ENCODE assay signal across 17 cellular contexts in genomic region chr1:55670331-55671082, GRCh38.
A peak's percentile ranks its signal among the peaks of the same experiment; 100 is the strongest.
DNase-seq lines count a peak whose midpoint lies in the region; ATAC-seq and TF ChIP-seq lines count a peak whose summit lies in the region.
"Had no signal": no experiment of that assay in that cellular context is flagged by ENCODE, and none has a peak within 500 bp of the region (broad histone marks: within the 10 kb centered on the region; RNA-seq: fewer than 3 reads in every experiment).

No MANE protein-coding gene starts in this region.

- ATAC-seq in upper lobe of left lung (ENCODE audit: low FRiP score in 2 of 2) = no peak
- ATAC-seq in GM18505 (IDR thresholded peaks at IDR 0.05; ENCODE audit: unreplicated experiment) = no peak
- ATAC-seq: A549; foreskin keratinocyte; naive thymus-derived CD4-positive, alpha-beta T cell had no signal

- TF ChIP-seq CTCF in fibroblast of mammary gland (conservative IDR thresholded peaks at IDR 0.05; ENCODE audit: control insufficient read depth, insufficient read depth, low read depth, low read length) (no peak), nephron progenitor cell (IDR thresholded peaks at IDR 0.05) (no peak), upper lobe of left lung (IDR thresholded peaks at IDR 0.05) (no peak)

- H3K4me1 ChIP-seq in upper lobe of left lung = no peaks in the 10 kb centered on the region
- H3K4me1 ChIP-seq: foreskin keratinocyte had no signal

- no peak for TF ChIP-seq EP300 in upper lobe of left lung (IDR thresholded peaks at IDR 0.05)

- no peaks in the 10 kb centered on the region for H3K27me3 ChIP-seq in upper lobe of left lung
- H3K27me3 ChIP-seq: foreskin keratinocyte had no signal

- H3K4me3 ChIP-seq in fibroblast of mammary gland (ENCODE audit: control insufficient read depth, low read depth, low read length) (no peak overlapping the region), upper lobe of left lung (no peak overlapping the region)
- H3K4me3 ChIP-seq: A549 had no signal

- H3K9me3 ChIP-seq in upper lobe of left lung = no peaks in the 10 kb centered on the region
- H3K9me3 ChIP-seq: A549 had no signal

- H3K4me3 Mint-ChIP-seq in nephron progenitor cell = no peak overlapping the region
- H3K4me3 Mint-ChIP-seq: activated naive CD8-positive, alpha-beta T cell treated with anti-CD3 and anti-CD28 coated beads, Interleukin-2, amount 10 ng/mL, durations not matched to agents 7 days and 5 days; dendritic cell treated with granulocyte-macrophage colony-stimulating factor and Interleukin-4, amounts not matched to agents 40 ng/mL and 50 ng/mL, for 4 days; naive thymus-derived CD4-positive, alpha-beta T cell had no signal

- DNase-seq in NCI-H82 (lab: John Stamatoyannopoulos, UW) = peak; percentile 12
- no peak for DNase-seq in NCI-H82 treated with DMSO at 0.1 percent for 48 hours (lab: John Stamatoyannopoulos, UW; ENCODE audit: unreplicated experiment)
- peak; percentile 20 for DNase-seq in fibroblast of mammary gland (ENCODE audit: low read depth)
- peak; percentile 8 for DNase-seq in nephron progenitor cell
- no peak for DNase-seq in upper lobe of left lung
- no peak for DNase-seq in COLO829 (ENCODE audit: low spot score)
- DNase-seq in AG08396 (ENCODE audit: low spot score) = no peak
- DNase-seq: activated CD4-positive, CD25-positive, alpha-beta regulatory T cell treated with anti-CD3 and anti-CD28 coated beads, Interleukin-2, amount 50 U/mL, for 72 hours; activated naive CD8-positive, alpha-beta T cell treated with anti-CD3 and anti-CD28 coated beads, Interleukin-2, amount 10 ng/mL, durations not matched to agents 7 days and 5 days; DMS53; foreskin keratinocyte; islet precursor cell; naive thymus-derived CD4-positive, alpha-beta T cell had no signal

- peak overlapping the region in 3 of 4 donors; percentile 34 to 46 (median 35) for H3K27ac ChIP-seq in upper lobe of left lung
- H3K27ac ChIP-seq: foreskin keratinocyte, KMS-11 had no signal

- peaks cover 47% of the 10 kb centered on the region for H3K4me1 Mint-ChIP-seq in nephron progenitor cell
- H3K4me1 Mint-ChIP-seq: activated naive CD8-positive, alpha-beta T cell treated with anti-CD3 and anti-CD28 coated beads, Interleukin-2, amount 10 ng/mL, durations not matched to agents 7 days and 5 days; naive thymus-derived CD4-positive, alpha-beta T cell had no signal

- H3K9me3 Mint-ChIP-seq in nephron progenitor cell = no peaks in the 10 kb centered on the region
- H3K9me3 Mint-ChIP-seq: activated naive CD8-positive, alpha-beta T cell treated with anti-CD3 and anti-CD28 coated beads, Interleukin-2, amount 10 ng/mL, durations not matched to agents 7 days and 5 days; dendritic cell treated with granulocyte-macrophage colony-stimulating factor and Interleukin-4, amounts not matched to agents 40 ng/mL and 50 ng/mL, for 4 days had no signal

- peaks cover 5% of the 10 kb centered on the region for H3K27me3 Mint-ChIP-seq in nephron progenitor cell (ENCODE audit: low read depth, poor library complexity)
- H3K27me3 Mint-ChIP-seq: activated naive CD8-positive, alpha-beta T cell treated with anti-CD3 and anti-CD28 coated beads, Interleukin-2, amount 10 ng/mL, durations not matched to agents 7 days and 5 days; dendritic cell treated with granulocyte-macrophage colony-stimulating factor and Interleukin-4, amounts not matched to agents 40 ng/mL and 50 ng/mL, for 4 days had no signal

- no peaks in the 10 kb centered on the region for H3K36me3 Mint-ChIP-seq in nephron progenitor cell (ENCODE audit: low read depth)
- H3K36me3 Mint-ChIP-seq: activated naive CD8-positive, alpha-beta T cell treated with anti-CD3 and anti-CD28 coated beads, Interleukin-2, amount 10 ng/mL, durations not matched to agents 7 days and 5 days; naive thymus-derived CD4-positive, alpha-beta T cell had no signal

- WGBS in upper lobe of left lung, 2 donors = 62 to 74% methylated on average over 5 of the region's 5 CpGs

- TF ChIP-seq POLR2A in upper lobe of left lung (IDR thresholded peaks at IDR 0.05) (no peak), GM18505 (IDR thresholded peaks at IDR 0.05; ENCODE audit: borderline replicate concordance, extremely low read depth, insufficient read depth, insufficient read length) (no peak)

- no peak overlapping the region for H3K27ac Mint-ChIP-seq in nephron progenitor cell
- H3K27ac Mint-ChIP-seq: activated naive CD8-positive, alpha-beta T cell treated with anti-CD3 and anti-CD28 coated beads, Interleukin-2, amount 10 ng/mL, durations not matched to agents 7 days and 5 days; dendritic cell treated with granulocyte-macrophage colony-stimulating factor and Interleukin-4, amounts not matched to agents 40 ng/mL and 50 ng/mL, for 4 days; naive thymus-derived CD4-positive, alpha-beta T cell had no signal

- no peaks in the 10 kb centered on the region for H3K36me3 ChIP-seq in upper lobe of left lung

Comparison
In these comparisons a context has a peak if more than half of its experiments do, and no peak if none do; other contexts are left out.
1. DNase-seq: peak in NCI-H82 (single experiment), fibroblast of mammary gland (single experiment) and nephron progenitor cell (single experiment); none in NCI-H82 treated with DMSO at 0.1 percent for 48 hours (single experiment), upper lobe of left lung (0 of 2), COLO829 (single experiment) and AG08396 (single experiment).